ENCODE assay signal across 29 cellular contexts in the genomic region with DNA sequence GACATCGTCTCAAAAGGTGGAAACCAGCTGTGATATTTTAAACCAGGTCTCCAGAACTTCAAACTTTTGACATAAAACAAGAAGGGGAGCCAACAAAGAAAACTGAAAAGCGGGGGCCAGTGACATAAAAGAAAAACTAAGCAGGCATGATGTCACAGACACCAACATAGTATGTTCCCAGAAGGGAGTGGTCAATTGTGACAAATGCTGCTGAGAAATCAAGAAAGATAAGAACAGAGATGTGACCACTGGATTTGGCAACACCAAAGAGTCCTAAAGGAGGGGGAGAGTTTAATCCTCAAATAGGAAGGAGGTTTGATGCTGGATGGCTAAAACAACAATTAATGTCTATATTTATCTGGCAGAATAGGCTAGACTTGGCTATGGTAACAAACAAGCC.
"Had no signal": no experiment of that assay in that cellular context is flagged by ENCODE, and none has a peak within 500 bp of the region (broad histone marks: within the 10 kb centered on the region; RNA-seq: fewer than 3 reads in every experiment).

No MANE protein-coding gene starts in this region.

- H3K27me3 ChIP-seq: pancreas, sigmoid colon, uterus had no signal

- H3K27ac Mint-ChIP-seq: activated CD4-positive, alpha-beta T cell treated with anti-CD3 and anti-CD28 coated beads, Interleukin-2, amount 10 ng/mL, durations not matched to agents 7 days and 5 days; activated naive CD8-positive, alpha-beta T cell; stimulated activated effector memory CD8-positive, alpha-beta T cell treated with anti-CD3 and anti-CD28 coated beads, Interleukin-12 subunit alpha, Interleukin-12 subunit beta, amount 100 ng/mL, for 72 hours; stimulated activated naive CD8-positive, alpha-beta T cell treated with anti-CD3 and anti-CD28 coated beads, Interleukin-15, Interleukin-2, amounts not matched to agents 100 ng/mL and 50 ng/mL, for 24 hours; WTC11 had no signal

- H3K4me3 ChIP-seq: mucosa of descending colon, pancreas, prostate gland, sigmoid colon, thoracic aorta, uterus had no signal

- H3K27ac ChIP-seq: pancreas, prostate gland, sigmoid colon, thoracic aorta, uterus had no signal

- ATAC-seq: activated T-cell treated with anti-CD3 and anti-CD28 coated beads, Interleukin-2, amount 50 U/mL, for 72 hours; left cardiac atrium; left ventricle myocardium superior; mucosa of descending colon; pancreas; stimulated activated effector memory CD8-positive, alpha-beta T cell treated with anti-CD3 and anti-CD28 coated beads, Interleukin-12 subunit alpha, Interleukin-12 subunit beta, amount 100 ng/mL, for 72 hours; WTC11 had no signal

- FAIRE-seq: colon, endometrium, keratinocyte, pancreas, small intestine had no signal

- H3K9me3 Mint-ChIP-seq: activated CD4-positive, alpha-beta T cell treated with anti-CD3 and anti-CD28 coated beads, Interleukin-2, amount 10 ng/mL, durations not matched to agents 7 days and 5 days; stimulated activated naive CD8-positive, alpha-beta T cell treated with anti-CD3 and anti-CD28 coated beads, Interleukin-15, Interleukin-2, amounts not matched to agents 100 ng/mL and 50 ng/mL, for 24 hours; WTC11 had no signal

- H3K9me3 ChIP-seq: mucosa of descending colon, pancreas, prostate gland, sigmoid colon, thoracic aorta, uterus had no signal

- H3K36me3 ChIP-seq: pancreas, prostate gland, sigmoid colon, thoracic aorta, uterus had no signal

- H3K4me3 Mint-ChIP-seq: activated CD4-positive, alpha-beta T cell treated with anti-CD3 and anti-CD28 coated beads, Interleukin-2, amount 10 ng/mL, durations not matched to agents 7 days and 5 days; stimulated activated naive CD8-positive, alpha-beta T cell treated with anti-CD3 and anti-CD28 coated beads, Interleukin-15, Interleukin-2, amounts not matched to agents 100 ng/mL and 50 ng/mL, for 24 hours; WTC11 had no signal

- H3K4me1 ChIP-seq: prostate gland, uterus had no signal

- DNase-seq: activated CD4-positive, alpha-beta T cell treated with anti-CD3 and anti-CD28 coated beads for 1 hour; activated CD4-positive, alpha-beta T cell treated with anti-CD3 and anti-CD28 coated beads, Interleukin-2, amount 10 ng/mL, durations not matched to agents 7 days and 5 days; activated effector memory CD4-positive, alpha-beta T cell treated with Interleukin-2 at 50 U/mL for 16 hours; activated naive CD4-positive, alpha-beta T cell treated with Interleukin-2 at 50 U/mL for 16 hours; activated T-cell treated with anti-CD3 and anti-CD28 coated beads for 4 hours; activated T-cell treated with anti-CD3 and anti-CD28 coated beads, Interleukin-2, amount 50 U/mL, for 72 hours; anterior cingulate cortex; effector CD8-positive, alpha-beta T cell; hippocampal formation; left cardiac atrium; left ventricle myocardium superior; mucosa of descending colon; nucleus accumbens; pancreas; retina; sigmoid colon; small intestine; stimulated activated CD4-positive, alpha-beta T cell treated with anti-CD3 and anti-CD28 coated beads, Interleukin-4, amount 100 ng/mL, for 24 hours; trophoblast cell; uterus had no signal

- H3K36me3 Mint-ChIP-seq: WTC11 had no signal
